Comparison of ENCODE assay signal across 8 cellular contexts in genomic region chr9:34992376-34992951, GRCh38. TPM values are rescaled to one million over a fixed set of nuclear protein-coding genes. Genes with fewer than 3 reads are reported as not detected.
DNase-seq lines count a peak whose midpoint lies in the region; ATAC-seq and TF ChIP-seq lines count a peak whose summit lies in the region.

No MANE protein-coding gene starts in this region.

- no peaks in the 10 kb centered on the region for H3K4me1 ChIP-seq in prostate gland (replicated peaks)
- H3K4me1 ChIP-seq in neuronal stem cell (ENCODE audit: control insufficient read depth in 2 of 2, insufficient read depth in 1 of 2, low read depth in 1 of 2, low read length in 2 of 2) = peaks cover 19 to 24% of the 10 kb centered on the region in 2 donors

- H2BK15ac ChIP-seq in neuronal stem cell (ENCODE audit: low read length) = no peak overlapping the region

- DNase-seq in HS-5 (ENCODE audit: low read depth) (peak; percentile 72), fibroblast of peridontal ligament (ENCODE audit: extremely low read depth) (peak; percentile 76), prostate gland (ENCODE audit: low spot score) (no peak), cerebellum (ENCODE audit: low spot score) (no peak), HEK293T (ENCODE audit: extremely low spot score) (no peak), neuronal stem cell (ENCODE audit: low spot score) (no peak)
- DNase-seq in activated CD8-positive, alpha-beta memory T cell treated with anti-CD3 and anti-CD28 coated beads, Interleukin-2, amount 50 U/mL, for 4 hours = peak; percentile 69

- H3K9me3 ChIP-seq in prostate gland = no peaks in the 10 kb centered on the region
- no peaks in the 10 kb centered on the region for H3K9me3 ChIP-seq in neuronal stem cell (replicated peaks in 1 of 2; ENCODE audit: control insufficient read depth in 2 of 2, insufficient read depth in 1 of 2, low read depth in 1 of 2, low read length in 2 of 2)

- POLR2A ChIA-PET in HEK293T (lab: Yijun Ruan, JAX) = no interaction called here

- no peak for ATAC-seq in GM21367 (IDR thresholded peaks at IDR 0.05; ENCODE audit: unreplicated experiment)

- no peak overlapping the region for H3K4ac ChIP-seq in neuronal stem cell (ENCODE audit: low read length)

- no peak overlapping the region for H2BK5ac ChIP-seq in neuronal stem cell (ENCODE audit: low read length)

- no peak overlapping the region for H3K18ac ChIP-seq in neuronal stem cell (ENCODE audit: low read length)

- no peak overlapping the region for H4K91ac ChIP-seq in neuronal stem cell (ENCODE audit: low read depth, low read length, poor library complexity)

- no peak overlapping the region for H2BK12ac ChIP-seq in neuronal stem cell (ENCODE audit: low read length)

- H3K27ac ChIP-seq in prostate gland (peak overlapping the region; percentile 74 to 93), neuronal stem cell (replicated peaks; ENCODE audit: low read length) (no peak overlapping the region)

- H3K23ac ChIP-seq in neuronal stem cell (ENCODE audit: low read depth, low read length, poor library complexity) = no peak overlapping the region

- H3K36me3 ChIP-seq in prostate gland (no peaks in the 10 kb centered on the region), neuronal stem cell (replicated peaks in 1 of 2; ENCODE audit: control insufficient read depth in 2 of 2, insufficient read depth in 2 of 2, low read length in 2 of 2) (peaks cover 27 to 30% of the 10 kb centered on the region in 2 donors)

- TF ChIP-seq CTCF in prostate gland (IDR thresholded peaks at IDR 0.05) = no peak

- H3K4me2 ChIP-seq in neuronal stem cell (ENCODE audit: insufficient read depth, low read length, poor library complexity, severe bottlenecking) = no peak overlapping the region

- H3K4me3 ChIP-seq in prostate gland = no peak overlapping the region
- H3K4me3 ChIP-seq in neuronal stem cell (ENCODE audit: low read length in 2 of 2) = no peak overlapping the region

- no peak overlapping the region for H2BK120ac ChIP-seq in neuronal stem cell (ENCODE audit: low read depth, low read length)

- TF ChIP-seq POLR2A in prostate gland (IDR thresholded peaks at IDR 0.05) = no peak

- no peaks in the 10 kb centered on the region for H3K79me1 ChIP-seq in neuronal stem cell (ENCODE audit: low read depth, low read length)

- no peak overlapping the region for H2AFZ ChIP-seq in neuronal stem cell (ENCODE audit: low read length)

- no peak overlapping the region for H2AK5ac ChIP-seq in neuronal stem cell (ENCODE audit: low read depth, low read length)

- H3K27me3 ChIP-seq in prostate gland (replicated peaks; ENCODE audit: insufficient read depth) (no peaks in the 10 kb centered on the region), neuronal stem cell (ENCODE audit: control insufficient read depth in 3 of 3, insufficient read depth in 3 of 3, low read depth in 1 of 3, low read length in 3 of 3) (no peaks in the 10 kb centered on the region)

- H3K14ac ChIP-seq in neuronal stem cell (ENCODE audit: low read length) = no peak overlapping the region

- intact Hi-C loops in prostate gland (cut with DNase I) = loop anchor here (10.0 kb wide), 1 partner anchor 492 kb away; no protein-coding TSS in a partner anchor

- CTCF ChIA-PET in HEK293T (lab: Yijun Ruan, JAX) = no interaction called here

- 67% methylated on average over 16 of the region's 16 CpGs for WGBS in prostate gland
- no CpG with 5 or more reads among the region's 16 CpGs for WGBS in neuronal stem cell (ENCODE audit: extremely low coverage in 2 of 2, insufficient read length in 2 of 2, insufficient replicate concordance in 1 of 2), 2 donors

- H3K9ac ChIP-seq in neuronal stem cell (ENCODE audit: low read depth, low read length, poor library complexity) = no peak overlapping the region

- H4K8ac ChIP-seq in neuronal stem cell (ENCODE audit: low read depth, low read length) = no peak overlapping the region

TF ChIP-seq in HEK293T, 16 proteins besides CTCF, POLR2A, EP300 and RAD21:
- TF ChIP-seq LEF1 (IDR thresholded peaks at IDR 0.05; ENCODE audit: borderline replicate concordance) (no peak), L3MBTL2 (conservative IDR thresholded peaks at IDR 0.05) (no peak), BHLHE40 (IDR thresholded peaks at IDR 0.05; ENCODE audit: borderline replicate concordance) (no peak), FOXA1 (IDR thresholded peaks at IDR 0.05) (no peak), ELF4 (IDR thresholded peaks at IDR 0.05) (no peak), HDGF (IDR thresholded peaks at IDR 0.05; ENCODE audit: borderline replicate concordance) (no peak), FOXM1 (IDR thresholded peaks at IDR 0.05; ENCODE audit: borderline replicate concordance) (no peak), NFRKB (IDR thresholded peaks at IDR 0.05) (no peak), FOXK2 (IDR thresholded peaks at IDR 0.05) (no peak), PKNOX1 (IDR thresholded peaks at IDR 0.05) (no peak), CTBP1 (IDR thresholded peaks at IDR 0.05; ENCODE audit: borderline replicate concordance) (no peak), ZNF384 (IDR thresholded peaks at IDR 0.05) (no peak), TARDBP (IDR thresholded peaks at IDR 0.05) (no peak), ARNT (IDR thresholded peaks at IDR 0.05) (no peak), SUZ12 (IDR thresholded peaks at IDR 0.05) (no peak), SP1 (IDR thresholded peaks at IDR 0.05) (no peak)

RNA-seq across cellular contexts. Expression of gene DNAJB5, which starts 2.9 kb away (rescaled TPM):
- 10 to 100 TPM; 16.5 to 43.3 TPM for total RNA-seq in prostate gland
- 18.6 TPM for total RNA-seq in cerebellum
- 41.4 TPM for polyA plus RNA-seq in neuronal stem cell (2013, experiment 1 of 2)
- 40.8 TPM for polyA plus RNA-seq in neuronal stem cell (2013, experiment 2 of 2)

RNA-seq across cellular contexts. Expression of gene PHF24, which starts 34.4 kb away (rescaled TPM):
- total RNA-seq in prostate gland (100 to 1,000 TPM in 1 of 2 donors, not detected in 1; 111 TPM), cerebellum (12.0 TPM)
- 1.5 TPM for polyA plus RNA-seq in neuronal stem cell (2013, experiment 1 of 2)
- 1.4 TPM for polyA plus RNA-seq in neuronal stem cell (2013, experiment 2 of 2)

Comparison
In these comparisons a context has a peak if more than half of its experiments do, and no peak if none do; other contexts are left out.
1. DNase-seq: peak in HS-5 (single experiment), activated CD8-positive, alpha-beta memory T cell treated with anti-CD3 and anti-CD28 coated beads, Interleukin-2, amount 50 U/mL, for 4 hours (single experiment) and fibroblast of peridontal ligament (single experiment); none in prostate gland (single experiment), cerebellum (single experiment), HEK293T (single experiment) and neuronal stem cell (single experiment).